ENCODE assay signal across 17 cellular contexts in the genomic region with DNA sequence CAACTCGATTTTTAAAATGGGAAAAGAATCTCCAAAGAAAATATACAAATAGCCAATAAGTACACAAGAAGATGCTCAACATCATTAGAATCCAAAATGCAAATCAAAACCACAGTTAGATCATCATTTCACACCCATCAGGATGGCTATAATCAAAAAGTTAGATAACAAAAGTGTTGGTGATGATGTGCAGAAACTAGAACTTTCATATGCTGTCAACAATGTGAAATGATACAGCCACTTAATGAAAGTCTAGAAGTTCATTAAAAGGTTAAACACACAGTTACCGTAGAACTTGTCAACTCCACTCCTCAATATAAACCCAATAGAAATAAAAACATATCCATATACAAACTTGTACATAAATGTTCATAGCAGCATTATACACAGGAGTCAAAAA. TPM values are rescaled to one million over a fixed set of nuclear protein-coding genes. Genes with fewer than 3 reads are reported as not detected.
DNase-seq lines count a peak whose midpoint lies in the region; ATAC-seq, FAIRE-seq and TF ChIP-seq lines count a peak whose summit lies in the region.
"Had no signal": no experiment of that assay in that cellular context is flagged by ENCODE, and none has a peak within 500 bp of the region (broad histone marks: within the 10 kb centered on the region; RNA-seq: fewer than 3 reads in every experiment).

No MANE protein-coding gene starts in this region.

- BruUV-seq in A673 (replicated peaks; lab: Mats Ljungman, UMichigan), result no TSS peak

- H3K4me3 ChIP-seq in A673 (ENCODE audit: low read depth, low read length, poor library complexity, severe bottlenecking) (peak overlapping the region; percentile 6), GM06990 (replicated peaks; ENCODE audit: low read depth, low read length) (no peak overlapping the region), SK-N-MC (peak overlapping the region; percentile 8; the same call in 1 of the 2 replicates), osteoblast (ENCODE audit: insufficient read depth, low read length) (no peak overlapping the region), small intestine (ENCODE audit: low read depth in 1 of 2, low read length in 2 of 2) (no peak overlapping the region)
- H3K4me3 ChIP-seq: A549, HAP-1 had no signal

- no peak for ATAC-seq in GM21723 (IDR thresholded peaks at IDR 0.05; ENCODE audit: unreplicated experiment)
- ATAC-seq: A549, HepG2 had no signal

- H4K20me1 ChIP-seq in osteoblast (ENCODE audit: insufficient read depth, low read length), result peaks cover 4% of the 10 kb centered on the region

- H3K27ac ChIP-seq in A673 (ENCODE audit: low read depth, low read length, poor library complexity, severe bottlenecking) (peak overlapping the region; percentile 98), SK-N-MC (peak overlapping the region; percentile 92), osteoblast (ENCODE audit: low read depth, low read length) (peak overlapping the region; percentile 46), small intestine (ENCODE audit: low read depth in 1 of 2, low read length in 1 of 2) (no peak overlapping the region)
- H3K27ac ChIP-seq: 22Rv1, A549 had no signal

- H3K9ac ChIP-seq in SK-N-MC (ENCODE audit: insufficient read length), result no peak overlapping the region

- DNase-seq in A673 (ENCODE audit: low spot score) (no peak), GM06990 (ENCODE audit: extremely low read depth, insufficient read length) (peak; percentile 10), SK-N-MC (ENCODE audit: low read depth, low spot score) (no peak), osteoblast (ENCODE audit: insufficient read length, low spot score, missing footprints) (no peak), small intestine (no peak), NCI-H1930 (lab: John Stamatoyannopoulos, UW) (no peak)
- DNase-seq: C1 segment of cervical spinal cord; CD4-positive, CD25-positive, alpha-beta regulatory T cell; CD8-positive, alpha-beta memory T cell; COR-L47; KBM-7 had no signal

- peaks cover 97% of the 10 kb centered on the region for H3K36me3 ChIP-seq in A673 (ENCODE audit: insufficient read depth, low read length, poor library complexity, severe bottlenecking)
- peaks cover 2% of the 10 kb centered on the region for H3K36me3 ChIP-seq in GM06990 (ENCODE audit: control insufficient read depth, insufficient read depth, low read length)
- peaks cover 80% of the 10 kb centered on the region for H3K36me3 ChIP-seq in SK-N-MC (ENCODE audit: insufficient read depth, low read length)
- peaks cover 6% of the 10 kb centered on the region for H3K36me3 ChIP-seq in osteoblast (ENCODE audit: insufficient read depth, low read length)
- H3K36me3 ChIP-seq in small intestine (ENCODE audit: control insufficient read depth in 2 of 2, insufficient read depth in 2 of 2, low read length in 2 of 2), result peaks cover 0 to 3% of the 10 kb centered on the region in 2 donors

- TF ChIP-seq CTCF in A673 (conservative IDR thresholded peaks at IDR 0.05; ENCODE audit: low read depth, low read length), result no peak
- no peak for TF ChIP-seq CTCF in GM06990 (IDR thresholded peaks at IDR 0.05; ENCODE audit: insufficient read depth, low read length, poor library complexity, severe bottlenecking)
- no peak for TF ChIP-seq CTCF in osteoblast (IDR thresholded peaks at IDR 0.05; ENCODE audit: extremely low read depth, low read depth, low read length)

- POLR2A ChIA-PET in A673 (lab: Charles Lee; ENCODE audit: low non-redundant PET), result no interaction called here

- peak overlapping the region; percentile 7 for H3K4me2 ChIP-seq in osteoblast (ENCODE audit: insufficient read depth, low read length)
- H3K4me2 ChIP-seq: A549 had no signal

- intact Hi-C loops in A673 (cut with micrococcal nuclease; ENCODE audit: unreplicated experiment), result no loop called here

- CTCF ChIA-PET in A673 (lab: Charles Lee), result interaction anchor here (0.6 kb wide), 1 partner anchor 670 kb away, joined by 3 read pairs; no protein-coding TSS in a partner anchor

- H2AFZ ChIP-seq in osteoblast (ENCODE audit: low read length), result no peak overlapping the region

- WGBS in small intestine, 3 donors, result 84 to 85% (median 85%) methylated on average over 2 of the region's 2 CpGs

- H3K79me2 ChIP-seq in osteoblast (ENCODE audit: insufficient read depth, low read length), result peaks cover 48% of the 10 kb centered on the region

- FAIRE-seq in small intestine (lab: Jason Lieb, UNC), result no peak
- FAIRE-seq: A549, G401.6, HepG2 had no signal

- H3K9me3 ChIP-seq in A673 (ENCODE audit: low read depth, low read length, poor library complexity, severe bottlenecking) (no peaks in the 10 kb centered on the region), SK-N-MC (ENCODE audit: low read depth, low read length) (no peaks in the 10 kb centered on the region), osteoblast (ENCODE audit: low read depth, low read length) (no peaks in the 10 kb centered on the region), small intestine (ENCODE audit: control insufficient read depth, low read depth) (no peaks in the 10 kb centered on the region)
- H3K9me3 ChIP-seq: A549, HAP-1 had no signal

- peaks cover 61% of the 10 kb centered on the region for H3K4me1 ChIP-seq in A673 (ENCODE audit: insufficient read depth, low read length, poor library complexity, severe bottlenecking)
- H3K4me1 ChIP-seq in osteoblast (ENCODE audit: insufficient read depth, low read length), result peaks cover 14% of the 10 kb centered on the region
- no peaks in the 10 kb centered on the region for H3K4me1 ChIP-seq in small intestine (ENCODE audit: control insufficient read depth in 2 of 2, insufficient read depth in 1 of 2, low read depth in 1 of 2, low read length in 1 of 2)
- H3K4me1 ChIP-seq: A549, HAP-1 had no signal

- no peaks in the 10 kb centered on the region for H3K27me3 ChIP-seq in A673 (replicated peaks; ENCODE audit: insufficient read depth, low read depth, low read length, poor library complexity)
- H3K27me3 ChIP-seq in GM06990 (replicated peaks; ENCODE audit: control insufficient read depth, insufficient read depth, low read length), result no peaks in the 10 kb centered on the region
- H3K27me3 ChIP-seq in osteoblast (ENCODE audit: insufficient read depth, low read length), result no peaks in the 10 kb centered on the region
- H3K27me3 ChIP-seq in small intestine (ENCODE audit: control insufficient read depth in 2 of 2, insufficient read depth in 2 of 2, low read length in 2 of 2), result no peaks in the 10 kb centered on the region

RNA-seq across cellular contexts. Expression of gene ZC3H13, which starts 11.8 kb away (rescaled TPM):
- total RNA-seq in A673 (2021) (373 and 378 TPM in 2 replicates), osteoblast (19.5 and 22.1 TPM in 2 replicates)
- 10 to 100 TPM in 2 of 3 donors, 1 to 10 TPM in 1; 9.2 to 11.4 (median 10.2) TPM for polyA plus RNA-seq in small intestine

Comparison
In these comparisons a context has a peak if more than half of its experiments do, and no peak if none do; other contexts are left out.
1. H3K27ac ChIP-seq: peak in A673 (single experiment), SK-N-MC (single experiment) and osteoblast (single experiment); none in small intestine (0 of 2).
2. H3K4me3 ChIP-seq: peak in A673 (single experiment) and SK-N-MC (single experiment); none in GM06990 (single experiment), osteoblast (single experiment) and small intestine (0 of 2).
3. RNA of gene ZC3H13, which starts 11.8 kb away (total RNA-seq): 373 to 378 TPM in A673; 19.5 to 22.1 TPM in osteoblast; every median in the first group is over 10 times any median in the second.